Comparison of ENCODE assay signal across 8 cellular contexts in genomic region chr3:177463863-177464262, GRCh38.
DNase-seq lines count a peak whose midpoint lies in the region; ATAC-seq and TF ChIP-seq lines count a peak whose summit lies in the region.
"Had no signal": no experiment of that assay in that cellular context is flagged by ENCODE, and none has a peak within 500 bp of the region (broad histone marks: within the 10 kb centered on the region; RNA-seq: fewer than 3 reads in every experiment).

No MANE protein-coding gene starts in this region.

- no peak for TF ChIP-seq EP300 in transverse colon (IDR thresholded peaks at IDR 0.05; ENCODE audit: low read depth)

- H3K9me3 ChIP-seq in transverse colon: no peaks in the 10 kb centered on the region

- H3K9me3 Mint-ChIP-seq in activated naive CD4-positive, alpha-beta T cell treated with anti-CD3 and anti-CD28 coated beads for 36 hours: no peaks in the 10 kb centered on the region
- H3K9me3 Mint-ChIP-seq: activated T-cell treated with anti-CD3 and anti-CD28 coated beads, Interleukin-2, amount 50 U/mL, for 72 hours had no signal

- DNase-seq in HS-27A (ENCODE audit: low read depth) (peak; percentile 62), astrocyte of the spinal cord (ENCODE audit: low read depth, low spot score) (peak; percentile 71), kidney glomerular epithelial cell (lab: John Stamatoyannopoulos, UW) (peak; percentile 76), transverse colon (no peak), D341Med (ENCODE audit: low spot score) (no peak)
- no peak for DNase-seq in activated naive CD4-positive, alpha-beta T cell treated with anti-CD3 and anti-CD28 coated beads for 36 hours
- DNase-seq: activated T-cell treated with anti-CD3 and anti-CD28 coated beads, Interleukin-2, amount 50 U/mL, for 72 hours had no signal

- no peak overlapping the region for H3K27ac Mint-ChIP-seq in activated naive CD4-positive, alpha-beta T cell treated with anti-CD3 and anti-CD28 coated beads for 36 hours
- H3K27ac Mint-ChIP-seq: activated T-cell treated with anti-CD3 and anti-CD28 coated beads, Interleukin-2, amount 50 U/mL, for 72 hours had no signal

- no peak overlapping the region for H3K4me3 ChIP-seq in astrocyte of the spinal cord (ENCODE audit: low read depth, low read length)
- H3K4me3 ChIP-seq in transverse colon: no peak overlapping the region

- no peak for TF ChIP-seq POLR2A in transverse colon (IDR thresholded peaks at IDR 0.05)

- WGBS in transverse colon (ENCODE audit: low coverage in 1 of 2), 2 donors: 76 to 77% methylated on average over 6 of the region's 6 CpGs

- H3K4me3 Mint-ChIP-seq in activated naive CD4-positive, alpha-beta T cell treated with anti-CD3 and anti-CD28 coated beads for 36 hours: no peak overlapping the region
- H3K4me3 Mint-ChIP-seq: activated T-cell treated with anti-CD3 and anti-CD28 coated beads, Interleukin-2, amount 50 U/mL, for 72 hours had no signal

- H3K36me3 ChIP-seq in transverse colon: no peaks in the 10 kb centered on the region

- H3K27me3 Mint-ChIP-seq in activated naive CD4-positive, alpha-beta T cell treated with anti-CD3 and anti-CD28 coated beads for 36 hours (ENCODE audit: low read depth): no peaks in the 10 kb centered on the region

- intact Hi-C loops in transverse colon (cut with DNase I; ENCODE audit: low total_unique reads): loop anchor here (10.0 kb wide), 1 partner anchor 131 kb away; no protein-coding TSS in a partner anchor
- intact Hi-C loops in activated naive CD4-positive, alpha-beta T cell treated with anti-CD3 and anti-CD28 coated beads for 36 hours (cut with micrococcal nuclease): no loop called here

- H3K27ac ChIP-seq in transverse colon: peak overlapping the region; percentile 41 to 75 (median 68)

- H3K4me1 ChIP-seq in transverse colon: peaks cover 4 to 27% (median 11%) of the 10 kb centered on the region in 4 donors

- in situ Hi-C loops in astrocyte of the spinal cord (cut with HindIII; ENCODE audit: low sequenced_read_pairs): no loop called here
- in situ Hi-C loops in transverse colon (cut with MboI; ENCODE audit: low pct_ligation_motif_present in 1 of 4, low pct_unique_long_range_greater_than_20kb in 1 of 4, low sequenced_read_pairs in 3 of 4): no loop called here

- TF ChIP-seq CTCF in astrocyte of the spinal cord (IDR thresholded peaks at IDR 0.05; ENCODE audit: low read depth, low read length) (no peak), transverse colon (IDR thresholded peaks at IDR 0.05) (no peak)

- no peaks in the 10 kb centered on the region for H3K36me3 Mint-ChIP-seq in activated naive CD4-positive, alpha-beta T cell treated with anti-CD3 and anti-CD28 coated beads for 36 hours (ENCODE audit: low read depth)

- no peaks in the 10 kb centered on the region for H3K27me3 ChIP-seq in transverse colon

- no peak for ATAC-seq in esophagus mucosa

- CTCF ChIA-PET in activated naive CD4-positive, alpha-beta T cell treated with anti-CD3 and anti-CD28 coated beads for 36 hours (lab: Charles Lee): no interaction called here

- no peaks in the 10 kb centered on the region for H3K4me1 Mint-ChIP-seq in activated naive CD4-positive, alpha-beta T cell treated with anti-CD3 and anti-CD28 coated beads for 36 hours (ENCODE audit: low read depth)

Comparison
In these comparisons a context has a peak if more than half of its experiments do, and no peak if none do; other contexts are left out.
1. DNase-seq: peak in HS-27A (single experiment), astrocyte of the spinal cord (single experiment) and kidney glomerular epithelial cell (single experiment); none in transverse colon (single experiment), activated naive CD4-positive, alpha-beta T cell treated with anti-CD3 and anti-CD28 coated beads for 36 hours (single experiment) and D341Med (single experiment).